In genomic region chr9:109063765-109064164, GRCh38 we compare ENCODE assay signal across 13 cellular contexts. TPM values are rescaled to one million over a fixed set of nuclear protein-coding genes. Genes with fewer than 3 reads are reported as not detected.
DNase-seq lines count a peak whose midpoint lies in the region; ATAC-seq, FAIRE-seq and TF ChIP-seq lines count a peak whose summit lies in the region.
"Had no signal": no experiment of that assay in that cellular context is flagged by ENCODE, and none has a peak within 500 bp of the region (broad histone marks: within the 10 kb centered on the region; RNA-seq: fewer than 3 reads in every experiment).

No MANE protein-coding gene starts in this region.

- no peaks in the 10 kb centered on the region for H3K79me2 ChIP-seq in neural progenitor cell (ENCODE audit: low read depth)
- peaks cover 22% of the 10 kb centered on the region for H3K79me2 ChIP-seq in Karpas-422 (ENCODE audit: low read length)

- no peak overlapping the region for H2AFZ ChIP-seq in neural progenitor cell (replicated peaks)
- no peak overlapping the region for H2AFZ ChIP-seq in Karpas-422 (ENCODE audit: low read length)

- H3F3A ChIP-seq in neural progenitor cell (ENCODE audit: low read depth): no peaks in the 10 kb centered on the region

- H3K36me3 ChIP-seq in MG63: peaks cover 36% of the 10 kb centered on the region
- peaks cover 2% of the 10 kb centered on the region for H3K36me3 ChIP-seq in bronchial epithelial cell (ENCODE audit: control insufficient read depth, insufficient read depth, low read length)
- H3K36me3 ChIP-seq in neural progenitor cell: peaks cover 17% of the 10 kb centered on the region
- peaks cover 39% of the 10 kb centered on the region; the same call in 1 of the 2 replicates for H3K36me3 ChIP-seq in Karpas-422 (ENCODE audit: insufficient read depth, low read length)

- H3K4me3 Mint-ChIP-seq in neural progenitor cell: no peak overlapping the region
- H3K4me3 Mint-ChIP-seq: nephron had no signal

- DNase-seq in EL (peak; percentile 14), MG63 (peak; percentile 9), bronchial epithelial cell (ENCODE audit: low read depth) (peak; percentile 28), neural progenitor cell (ENCODE audit: low spot score) (peak; percentile 21), Karpas-422 (no peak), amygdala (lab: John Stamatoyannopoulos, UW) (no peak)
- DNase-seq: cortex of kidney, GOT3, left colon, NCI-H1694 treated with DMSO at 0.1 percent for 48 hours, sigmoid colon had no signal

- H3K36me3 Mint-ChIP-seq in neural progenitor cell: peaks cover 22% of the 10 kb centered on the region

- H3K27ac Mint-ChIP-seq in neural progenitor cell: no peak overlapping the region
- H3K27ac Mint-ChIP-seq: nephron had no signal

- H3K4me1 ChIP-seq in neural progenitor cell (no peaks in the 10 kb centered on the region), Karpas-422 (ENCODE audit: low read length) (no peaks in the 10 kb centered on the region)
- H3K4me1 ChIP-seq: sigmoid colon had no signal

- no peaks in the 10 kb centered on the region for H3K9me3 Mint-ChIP-seq in neural progenitor cell
- H3K9me3 Mint-ChIP-seq: nephron had no signal

- no peak for FAIRE-seq in bronchial epithelial cell (lab: Jason Lieb, UNC)

- H3K4me2 ChIP-seq in neural progenitor cell (no peak overlapping the region), Karpas-422 (ENCODE audit: low read depth, low read length, poor library complexity, severe bottlenecking) (no peak overlapping the region)

- TF ChIP-seq CTCF in bronchial epithelial cell (IDR thresholded peaks at IDR 0.05; ENCODE audit: insufficient read depth, low read length, severe bottlenecking): no peak
- TF ChIP-seq CTCF in neural progenitor cell (IDR thresholded peaks at IDR 0.05): no peak

- H3K27me3 ChIP-seq in MG63 (no peaks in the 10 kb centered on the region), bronchial epithelial cell (ENCODE audit: control insufficient read depth, insufficient read depth, low read length) (no peaks in the 10 kb centered on the region), neural progenitor cell (no peaks in the 10 kb centered on the region), Karpas-422 (ENCODE audit: low read length) (no peaks in the 10 kb centered on the region)
- H3K27me3 ChIP-seq: sigmoid colon had no signal

- H4K20me1 ChIP-seq in neural progenitor cell (ENCODE audit: low read depth) (no peaks in the 10 kb centered on the region), Karpas-422 (ENCODE audit: insufficient read depth, low read depth, low read length) (no peaks in the 10 kb centered on the region)

- H3K4me1 Mint-ChIP-seq in neural progenitor cell: no peaks in the 10 kb centered on the region
- H3K4me1 Mint-ChIP-seq: nephron had no signal

- H3K27me3 Mint-ChIP-seq in neural progenitor cell (ENCODE audit: insufficient read depth, low read depth): no peaks in the 10 kb centered on the region

- H3K9me2 ChIP-seq in Karpas-422 (replicated peaks; ENCODE audit: insufficient read depth, low read length): no peaks in the 10 kb centered on the region

- H3K9me3 ChIP-seq in MG63 (no peaks in the 10 kb centered on the region), neural progenitor cell (ENCODE audit: low read depth) (no peaks in the 10 kb centered on the region), Karpas-422 (ENCODE audit: low read length) (no peaks in the 10 kb centered on the region)
- H3K9me3 ChIP-seq: sigmoid colon had no signal

- H3K4me3 ChIP-seq in MG63: no peak overlapping the region
- H3K4me3 ChIP-seq in bronchial epithelial cell (ENCODE audit: low read depth, low read length): no peak overlapping the region
- no peak overlapping the region for H3K4me3 ChIP-seq in neural progenitor cell
- H3K4me3 ChIP-seq in Karpas-422 (ENCODE audit: low read length): no peak overlapping the region
- H3K4me3 ChIP-seq: sigmoid colon had no signal

- H3K27ac ChIP-seq in neural progenitor cell (no peak overlapping the region), Karpas-422 (ENCODE audit: low read length) (no peak overlapping the region)
- H3K27ac ChIP-seq: sigmoid colon had no signal

- no peak overlapping the region for H3K9ac ChIP-seq in neural progenitor cell
- no peak overlapping the region for H3K9ac ChIP-seq in Karpas-422 (ENCODE audit: low read length)

- no peak for ATAC-seq in HG03565 (IDR thresholded peaks at IDR 0.05; ENCODE audit: unreplicated experiment)
- ATAC-seq: left colon had no signal

RNA-seq across cellular contexts. Expression of gene CTNNAL1, which starts 50.5 kb away (rescaled TPM):
- total RNA-seq in MG63 (2014; rRNA removed; shearing (Covaris generic); ENCODE audit: low replicate concordance): 84.5 and 157 TPM in 2 replicates
- total RNA-seq in bronchial epithelial cell: 15.9 and 63.4 TPM in 2 replicates
- 102 and 156 TPM in 2 replicates for total RNA-seq in neural progenitor cell (ENCODE audit: low replicate concordance)
- total RNA-seq in Karpas-422 (2014; rRNA removed; shearing (Covaris generic); ENCODE audit: low replicate concordance): 26.8 and 31.4 TPM in 2 replicates

RNA-seq across cellular contexts. Expression of gene TMEM245, which starts 56.0 kb away (rescaled TPM):
- 20.0 and 20.5 TPM in 2 replicates for total RNA-seq in MG63 (2014; rRNA removed; shearing (Covaris generic); ENCODE audit: low replicate concordance)
- total RNA-seq in bronchial epithelial cell (34.2 and 37.1 TPM in 2 replicates), neural progenitor cell (ENCODE audit: low replicate concordance) (65.9 and 85.3 TPM in 2 replicates)
- 24.2 and 37.9 TPM in 2 replicates for total RNA-seq in Karpas-422 (2014; rRNA removed; shearing (Covaris generic); ENCODE audit: low replicate concordance)

Comparison
In these comparisons a context has a peak if more than half of its experiments do, and no peak if none do; other contexts are left out.
1. DNase-seq: peak in EL (single experiment), MG63 (single experiment), bronchial epithelial cell (single experiment) and neural progenitor cell (single experiment); none in Karpas-422 (single experiment) and amygdala (0 of 56).